Comparison of ENCODE assay signal across 11 cellular contexts in the genomic region with DNA sequence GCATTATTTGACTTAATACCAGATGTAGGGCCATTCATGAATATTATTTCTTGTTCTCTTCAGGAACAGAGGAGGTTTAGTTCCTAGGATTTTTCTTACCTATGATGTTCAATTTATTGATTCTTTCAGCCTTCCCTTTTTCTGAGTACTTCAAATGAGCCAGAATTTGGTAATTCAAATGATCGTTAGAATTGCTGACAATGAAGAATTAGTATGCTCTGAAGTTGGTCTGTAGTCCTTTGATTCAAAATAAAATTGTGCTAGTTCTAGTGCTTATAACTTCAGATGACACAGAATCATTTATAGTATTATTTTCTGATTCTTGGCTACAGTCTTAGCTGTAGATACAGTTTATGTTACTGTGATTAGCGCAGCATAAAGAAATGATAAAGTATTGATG. TPM values are rescaled to one million over a fixed set of nuclear protein-coding genes. Genes with fewer than 3 reads are reported as not detected.
"Had no signal": no experiment of that assay in that cellular context is flagged by ENCODE, and none has a peak within 500 bp of the region (broad histone marks: within the 10 kb centered on the region; RNA-seq: fewer than 3 reads in every experiment).

No MANE protein-coding gene starts in this region.

- ATAC-seq: GM23338, HCT116 had no signal

- H3K4me3 ChIP-seq: GM23248, GM23338, HAP-1 had no signal

- DNase-seq: GM23248, GOT3, H7, H9, HCEC 1CT, HFFc6 had no signal

- H3K9ac ChIP-seq: GM23248 had no signal

- H3K27ac ChIP-seq: GM23248 had no signal

- FAIRE-seq: H1, H54 had no signal

- H3K36me3 ChIP-seq: HAP-1 had no signal

- H3K9me3 ChIP-seq: HAP-1 had no signal

- H3K4me2 ChIP-seq: GM23338 had no signal

- H3K4me1 ChIP-seq: HAP-1 had no signal

- H2AFZ ChIP-seq: GM23248, GM23338 had no signal

RNA-seq across cellular contexts. Expression of a gene that starts 35.2 kb away (rescaled TPM):
- total RNA-seq: HFFc6 had no signal
